In the genomic region with DNA sequence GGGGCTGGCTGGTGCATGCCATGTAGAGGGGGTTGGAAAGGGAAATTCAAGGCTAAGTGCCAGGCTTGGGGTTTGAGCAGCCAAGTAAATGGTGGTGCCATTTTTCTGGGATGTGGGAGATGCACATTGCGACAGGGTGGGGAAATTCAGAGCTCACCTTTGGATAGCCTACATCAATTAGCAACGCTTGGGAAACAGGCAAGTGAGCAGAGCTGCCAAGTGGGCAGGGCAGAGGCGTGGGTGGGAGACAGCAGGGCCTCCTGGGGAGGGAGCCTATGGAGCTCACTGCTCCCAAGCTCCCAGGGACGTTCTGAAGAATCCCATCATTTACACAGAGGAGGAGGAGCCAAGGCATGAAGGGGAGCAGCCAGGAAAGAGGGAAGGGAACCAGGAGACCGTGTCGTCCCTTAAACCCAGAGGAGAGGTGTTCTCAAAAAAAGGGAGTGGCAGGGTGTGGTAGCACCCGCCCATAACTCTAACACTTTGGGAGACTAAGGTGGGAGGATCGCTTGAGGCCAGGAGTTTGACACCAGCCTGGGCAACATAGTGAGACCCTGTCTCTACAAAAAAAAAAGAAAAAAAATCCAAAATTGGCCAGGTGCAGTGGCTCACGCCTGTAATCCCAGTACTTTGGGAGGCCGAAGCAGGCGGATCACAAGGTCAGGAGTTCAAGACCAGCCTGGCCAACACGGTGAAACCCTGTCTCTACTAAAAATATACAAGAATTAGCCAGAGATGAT, we compare ENCODE assay signal across 27 cellular contexts.
"Had no signal": no experiment of that assay in that cellular context is flagged by ENCODE, and none has a peak within 500 bp of the region (broad histone marks: within the 10 kb centered on the region; RNA-seq: fewer than 3 reads in every experiment).

No MANE protein-coding gene starts in this region.

- H3K4me1 ChIP-seq: breast epithelium, gastroesophageal sphincter, parathyroid adenoma, psoas muscle, transverse colon had no signal

- H2AFZ ChIP-seq: hepatocyte, parathyroid adenoma had no signal

- H3K27me3 ChIP-seq: breast epithelium, gastroesophageal sphincter, hepatocyte, testis, transverse colon had no signal

- ATAC-seq: gastroesophageal sphincter; left cardiac atrium; naive thymus-derived CD8-positive, alpha-beta T cell; psoas muscle had no signal

- H3K79me2 ChIP-seq: hepatocyte, parathyroid adenoma had no signal

- H3K9ac ChIP-seq: parathyroid adenoma had no signal

- FAIRE-seq: colon, endometrium, TTC549, urothelium cell line had no signal

- H3K9me3 ChIP-seq: breast epithelium, gastroesophageal sphincter, psoas muscle, testis, transverse colon had no signal

- H3K27ac ChIP-seq: breast epithelium, gastroesophageal sphincter, hepatocyte, parathyroid adenoma, psoas muscle, testis, transverse colon, VCaP had no signal

- H3K4me2 ChIP-seq: hepatocyte had no signal

- H3K4me3 ChIP-seq: breast epithelium, gastroesophageal sphincter, hepatocyte, psoas muscle, testis, transverse colon had no signal

- DNase-seq: activated CD4-positive, alpha-beta T cell treated with anti-CD3 and anti-CD28 coated beads for 4 hours; activated CD4-positive, alpha-beta T cell treated with anti-CD3 and anti-CD28 coated beads, Interleukin-2, amount 50 U/mL, for 4 hours; activated effector memory CD4-positive, alpha-beta T cell treated with anti-CD3 and anti-CD28 coated beads, Interleukin-2, amount 50 U/mL, for 16 hours; activated naive CD4-positive, alpha-beta T cell treated with anti-CD3 and anti-CD28 coated beads for 36 hours; activated naive CD8-positive, alpha-beta T cell treated with anti-CD3 and anti-CD28 coated beads for 36 hours; activated T-cell treated with anti-CD3 and anti-CD28 coated beads for 4 hours; amniotic stem cell; effector CD8-positive, alpha-beta T cell; erythroblast; islet precursor cell; left cardiac atrium; naive thymus-derived CD8-positive, alpha-beta T cell; nucleus accumbens; stimulated activated naive CD4-positive, alpha-beta T cell treated with Interleukin-2 at 50 U/mL for 16 hours; T-helper 9 cell; testis; transverse colon had no signal

- H3K36me3 ChIP-seq: breast epithelium, gastroesophageal sphincter, transverse colon had no signal
